ENCODE assay signal across 30 cellular contexts in genomic region chr10:36817898-36818297, GRCh38.
"Had no signal": no experiment of that assay in that cellular context is flagged by ENCODE, and none has a peak within 500 bp of the region (broad histone marks: within the 10 kb centered on the region; RNA-seq: fewer than 3 reads in every experiment).

No MANE protein-coding gene starts in this region.

- H3K36me3 ChIP-seq: ascending aorta, cardiac muscle cell, MG63 had no signal

- H3K27ac ChIP-seq: ascending aorta, cardiac muscle cell, SK-N-MC had no signal

- H3K36me3 Mint-ChIP-seq: activated CD8-positive, alpha-beta memory T cell treated with anti-CD3 and anti-CD28 coated beads, Interleukin-2, amount 10 ng/mL, durations not matched to agents 7 days and 5 days; activated naive CD4-positive, alpha-beta T cell treated with anti-CD3 and anti-CD28 coated beads, Interleukin-2, amount 50 U/mL, for 24 hours; activated naive CD8-positive, alpha-beta T cell treated with anti-CD3 and anti-CD28 coated beads, Interleukin-2, amount 10 ng/mL, durations not matched to agents 7 days and 5 days had no signal

- H3K4me3 ChIP-seq: ascending aorta, cardiac muscle cell, MG63, SK-N-MC had no signal

- H3K27me3 ChIP-seq: ascending aorta, cardiac muscle cell, MG63 had no signal

- ATAC-seq: activated CD8-positive, alpha-beta memory T cell treated with anti-CD3 and anti-CD28 coated beads, Interleukin-2, amount 10 ng/mL, durations not matched to agents 7 days and 5 days; activated T-cell treated with anti-CD3 and anti-CD28 coated beads, Interleukin-2, amount 50 U/mL, for 72 hours; activated T-helper 17 cell treated with anti-CD3 and anti-CD28 coated beads, Interleukin-2, amount 50 U/mL, for 72 hours had no signal

- H3K9me3 ChIP-seq: ascending aorta, MG63 had no signal

- H3K27me3 Mint-ChIP-seq: activated B cell treated with CpG ODN at 0.5 μM for 24 hours; activated CD4-positive, alpha-beta memory T cell treated with anti-CD3 and anti-CD28 coated beads, Interleukin-2, amount 10 ng/mL, durations not matched to agents 7 days and 5 days; activated CD8-positive, alpha-beta memory T cell treated with anti-CD3 and anti-CD28 coated beads, Interleukin-2, amount 10 ng/mL, durations not matched to agents 7 days and 5 days; activated naive CD4-positive, alpha-beta T cell treated with anti-CD3 and anti-CD28 coated beads, Interleukin-2, amount 50 U/mL, for 24 hours; activated naive CD8-positive, alpha-beta T cell treated with anti-CD3 and anti-CD28 coated beads, Interleukin-2, amount 10 ng/mL, durations not matched to agents 7 days and 5 days; activated T-helper 17 cell treated with anti-CD3 and anti-CD28 coated beads, Interleukin-2, amount 50 U/mL, for 72 hours; central memory CD8-positive, alpha-beta T cell had no signal

- DNase-seq: activated B cell treated with CpG ODN at 0.5 μM for 24 hours; activated CD4-positive, alpha-beta memory T cell treated with anti-CD3 and anti-CD28 coated beads, Interleukin-2, amount 10 ng/mL, durations not matched to agents 7 days and 5 days; activated CD4-positive, alpha-beta T cell treated with anti-CD3 and anti-CD28 coated beads for 4 hours; activated CD4-positive, CD25-positive, alpha-beta regulatory T cell treated with anti-CD3 and anti-CD28 coated beads, Interleukin-2, amount 50 U/mL, for 72 hours; activated CD8-positive, alpha-beta memory T cell treated with anti-CD3 and anti-CD28 coated beads for 24 hours; activated CD8-positive, alpha-beta memory T cell treated with anti-CD3 and anti-CD28 coated beads, Interleukin-2, amount 10 ng/mL, durations not matched to agents 7 days and 5 days; activated effector memory CD4-positive, alpha-beta T cell treated with anti-CD3 and anti-CD28 coated beads, Interleukin-2, amount 50 U/mL, for 16 hours; activated naive CD4-positive, alpha-beta T cell treated with Interleukin-2 at 50 U/mL for 16 hours; activated naive CD8-positive, alpha-beta T cell treated with anti-CD3 and anti-CD28 coated beads, Interleukin-2, amount 10 ng/mL, durations not matched to agents 7 days and 5 days; activated T-cell treated with anti-CD3 and anti-CD28 coated beads, Interleukin-2, amount 50 U/mL, for 1 hour; activated T-cell treated with anti-CD3 and anti-CD28 coated beads, Interleukin-2, amount 50 U/mL, for 72 hours; amygdala; Kasumi-1; MG63; MV-4-11; NCI-H1092; NCI-H1436 treated with DMSO at 0.1 percent for 48 hours; NCI-H1694 treated with DMSO at 0.1 percent for 48 hours; NCI-H2029; NCI-H345; NCI-H524 treated with DMSO at 0.1 percent for 48 hours; Right ventricle myocardium superior had no signal

- H3K4me1 ChIP-seq: ascending aorta had no signal

- H3K4me3 Mint-ChIP-seq: activated B cell treated with CpG ODN at 0.5 μM for 24 hours; activated CD4-positive, alpha-beta memory T cell treated with anti-CD3 and anti-CD28 coated beads, Interleukin-2, amount 10 ng/mL, durations not matched to agents 7 days and 5 days; activated CD8-positive, alpha-beta memory T cell treated with anti-CD3 and anti-CD28 coated beads, Interleukin-2, amount 10 ng/mL, durations not matched to agents 7 days and 5 days; activated naive CD4-positive, alpha-beta T cell treated with anti-CD3 and anti-CD28 coated beads, Interleukin-2, amount 50 U/mL, for 24 hours; activated naive CD8-positive, alpha-beta T cell treated with anti-CD3 and anti-CD28 coated beads, Interleukin-2, amount 10 ng/mL, durations not matched to agents 7 days and 5 days; activated T-cell treated with anti-CD3 and anti-CD28 coated beads, Interleukin-2, amount 50 U/mL, for 72 hours; activated T-helper 17 cell treated with anti-CD3 and anti-CD28 coated beads, Interleukin-2, amount 50 U/mL, for 72 hours; central memory CD8-positive, alpha-beta T cell; T-helper 1 cell treated with Interleukin-12 subunit alpha and Interleukin-12 subunit beta and Interleukin-4 antibody, amounts not matched to agents 30 μg/mL and 1 μg/mL, for 36 hours; T-helper 2 cell treated with Interferon-gamma antibody and Interleukin-4, amounts not matched to agents 5 μg/mL and 100 μg/mL, for 36 hours had no signal

- H3K9me3 Mint-ChIP-seq: activated naive CD8-positive, alpha-beta T cell treated with anti-CD3 and anti-CD28 coated beads, Interleukin-2, amount 10 ng/mL, durations not matched to agents 7 days and 5 days; activated T-helper 17 cell treated with anti-CD3 and anti-CD28 coated beads, Interleukin-2, amount 50 U/mL, for 72 hours had no signal

- H3K4me1 Mint-ChIP-seq: activated B cell treated with CpG ODN at 0.5 μM for 24 hours; activated CD4-positive, alpha-beta memory T cell treated with anti-CD3 and anti-CD28 coated beads, Interleukin-2, amount 10 ng/mL, durations not matched to agents 7 days and 5 days; activated CD8-positive, alpha-beta memory T cell treated with anti-CD3 and anti-CD28 coated beads, Interleukin-2, amount 10 ng/mL, durations not matched to agents 7 days and 5 days; activated naive CD4-positive, alpha-beta T cell treated with anti-CD3 and anti-CD28 coated beads, Interleukin-2, amount 50 U/mL, for 24 hours; activated naive CD8-positive, alpha-beta T cell treated with anti-CD3 and anti-CD28 coated beads, Interleukin-2, amount 10 ng/mL, durations not matched to agents 7 days and 5 days; activated T-helper 17 cell treated with anti-CD3 and anti-CD28 coated beads, Interleukin-2, amount 50 U/mL, for 72 hours; central memory CD8-positive, alpha-beta T cell had no signal

- H3K27ac Mint-ChIP-seq: activated B cell treated with CpG ODN at 0.5 μM for 24 hours; activated CD4-positive, alpha-beta memory T cell treated with anti-CD3 and anti-CD28 coated beads, Interleukin-2, amount 10 ng/mL, durations not matched to agents 7 days and 5 days; activated CD8-positive, alpha-beta memory T cell treated with anti-CD3 and anti-CD28 coated beads, Interleukin-2, amount 10 ng/mL, durations not matched to agents 7 days and 5 days; activated naive CD4-positive, alpha-beta T cell treated with anti-CD3 and anti-CD28 coated beads, Interleukin-2, amount 50 U/mL, for 24 hours; activated naive CD8-positive, alpha-beta T cell treated with anti-CD3 and anti-CD28 coated beads, Interleukin-2, amount 10 ng/mL, durations not matched to agents 7 days and 5 days; activated T-cell treated with anti-CD3 and anti-CD28 coated beads, Interleukin-2, amount 50 U/mL, for 72 hours; activated T-helper 17 cell treated with anti-CD3 and anti-CD28 coated beads, Interleukin-2, amount 50 U/mL, for 72 hours; T-helper 1 cell treated with Interleukin-12 subunit alpha and Interleukin-12 subunit beta and Interleukin-4 antibody, amounts not matched to agents 30 μg/mL and 1 μg/mL, for 36 hours; T-helper 2 cell treated with Interferon-gamma antibody and Interleukin-4, amounts not matched to agents 5 μg/mL and 100 μg/mL, for 36 hours had no signal
